13 cellular contexts compared by ENCODE assay signal in the genomic region with DNA sequence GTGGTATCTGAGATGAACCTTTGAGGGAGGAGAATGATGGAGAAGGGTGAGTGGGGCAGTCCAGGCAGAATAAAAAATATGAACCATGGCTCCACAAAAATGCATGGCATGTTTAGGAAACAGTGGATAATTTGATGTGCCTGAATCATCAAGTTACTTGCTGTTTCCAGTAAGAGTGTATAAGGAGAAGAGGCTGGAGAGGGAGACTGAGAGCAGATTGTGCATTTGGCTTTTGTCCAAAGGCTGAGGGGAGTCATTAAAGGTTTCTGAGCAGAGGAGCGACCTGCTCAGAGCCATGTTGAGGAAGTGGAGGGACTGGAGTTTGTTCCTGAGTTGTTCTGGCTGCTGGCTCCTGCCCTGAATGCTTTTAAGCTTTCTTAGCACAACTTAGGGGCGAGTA. TPM values are rescaled to one million over a fixed set of nuclear protein-coding genes. Genes with fewer than 3 reads are reported as not detected.
DNase-seq lines count a peak whose midpoint lies in the region; TF ChIP-seq lines count a peak whose summit lies in the region.
"Had no signal": no experiment of that assay in that cellular context is flagged by ENCODE, and none has a peak within 500 bp of the region (broad histone marks: within the 10 kb centered on the region; RNA-seq: fewer than 3 reads in every experiment).

No MANE protein-coding gene starts in this region.

- H3K4me3 ChIP-seq in choroid plexus epithelial cell (ENCODE audit: low read depth, low read length) (no peak overlapping the region), skeletal muscle cell (ENCODE audit: low read depth, low read length) (no peak overlapping the region), esophagus squamous epithelium (no peak overlapping the region)

- intact Hi-C loops in esophagus squamous epithelium (cut with DNase I) = no loop called here

- H3K36me3 ChIP-seq in esophagus squamous epithelium = peaks cover 0 to 11% (median 0%) of the 10 kb centered on the region in 3 donors

- TF ChIP-seq CTCF in choroid plexus epithelial cell (conservative IDR thresholded peaks at IDR 0.05; ENCODE audit: low read depth, low read length) (no peak), esophagus squamous epithelium (IDR thresholded peaks at IDR 0.05) (no peak)

- no peaks in the 10 kb centered on the region for H3K4me1 ChIP-seq in esophagus squamous epithelium

- peaks cover 0 to 8% (median 0%) of the 10 kb centered on the region in 4 donors for H3K27me3 ChIP-seq in esophagus squamous epithelium

- no peaks in the 10 kb centered on the region for H3K9me3 ChIP-seq in esophagus squamous epithelium

- TF ChIP-seq POLR2A in esophagus squamous epithelium (IDR thresholded peaks at IDR 0.05) = no peak

- no peak overlapping the region for H3K27ac ChIP-seq in esophagus squamous epithelium
- H3K27ac ChIP-seq: epithelial cell of prostate, VCaP had no signal

- DNase-seq in NCI-H187 (lab: John Stamatoyannopoulos, UW) = peak; percentile 33 to 40
- no peak for DNase-seq in NCI-H187 treated with DMSO at 0.1 percent for 48 hours (lab: John Stamatoyannopoulos, UW)
- DNase-seq in NCI-H2227 treated with DMSO at 0.1 percent for 48 hours (lab: John Stamatoyannopoulos, UW) = peak; percentile 28
- DNase-seq in choroid plexus epithelial cell (ENCODE audit: low read depth) = peak; percentile 45
- DNase-seq in skeletal muscle cell (ENCODE audit: low read depth) = peak; percentile 23
- DNase-seq in NCI-H1048 (lab: John Stamatoyannopoulos, UW) = no peak
- no peak for DNase-seq in esophagus squamous epithelium (lab: John Stamatoyannopoulos, UW)
- no peak for DNase-seq in HUDEP-2 (lab: John Stamatoyannopoulos, UW; ENCODE audit: unreplicated experiment in 76 of 76)
- DNase-seq: NCI-H2081 had no signal

- 69 to 86% methylated on average over 2 of the region's 2 CpGs for WGBS in esophagus squamous epithelium, 2 donors

RNA-seq across cellular contexts. Expression of gene MMP24, which starts 6.1 kb away (rescaled TPM):
- total RNA-seq in esophagus squamous epithelium = under 1 TPM in 3 of 4 donors, not detected in 1; 0.06 to 0.38 (median 0.08) TPM

RNA-seq across cellular contexts. Expression of gene MMP24OS, which starts 45.3 kb away (rescaled TPM):
- total RNA-seq in esophagus squamous epithelium = 10 to 100 TPM; 12.8 to 21.5 (median 18.7) TPM

RNA-seq across cellular contexts. Expression of gene EIF6, which starts 52.0 kb away (rescaled TPM):
- 100 to 1,000 TPM; 176 to 240 (median 198) TPM for total RNA-seq in esophagus squamous epithelium

RNA-seq across cellular contexts. Expression of gene FAM83C, which starts 59.6 kb away (rescaled TPM):
- 10 to 100 TPM; 29.5 to 55.3 (median 38.2) TPM for total RNA-seq in esophagus squamous epithelium
- total RNA-seq: Right ventricle myocardium inferior, sciatic nerve had no signal

Comparison
In these comparisons a context has a peak if more than half of its experiments do, and no peak if none do; other contexts are left out.
1. DNase-seq: peak in NCI-H187 (2 of 2), NCI-H2227 treated with DMSO at 0.1 percent for 48 hours (single experiment), choroid plexus epithelial cell (single experiment) and skeletal muscle cell (single experiment); none in NCI-H187 treated with DMSO at 0.1 percent for 48 hours (single experiment), NCI-H1048 (single experiment), esophagus squamous epithelium (single experiment) and HUDEP-2 (0 of 76).